Comparison of ENCODE assay signal across 28 cellular contexts in genomic region chr12:24899503-24900098, GRCh38. TPM values are rescaled to one million over a fixed set of nuclear protein-coding genes. Genes with fewer than 3 reads are reported as not detected.
A peak's percentile ranks its signal among the peaks of the same experiment; 100 is the strongest.
DNase-seq lines count a peak whose midpoint lies in the region; ATAC-seq lines count a peak whose summit lies in the region.
"Had no signal": no experiment of that assay in that cellular context is flagged by ENCODE, and none has a peak within 500 bp of the region (broad histone marks: within the 10 kb centered on the region; RNA-seq: fewer than 3 reads in every experiment).

No MANE protein-coding gene starts in this region.

- CTCF ChIA-PET in activated CD4-positive, alpha-beta T cell treated with anti-CD3 and anti-CD28 coated beads for 36 hours (lab: Charles Lee): no interaction called here

- peak overlapping the region; percentile 6 for H3K4me3 Mint-ChIP-seq in activated CD4-positive, alpha-beta T cell treated with anti-CD3 and anti-CD28 coated beads for 36 hours
- no peak overlapping the region for H3K4me3 Mint-ChIP-seq in activated T-helper 2 cell treated with anti-CD3 and anti-CD28 coated beads, Interferon-gamma antibody, Interleukin-2, Interleukin-4, amounts not matched to agents 10 μg/mL and 5 μg/mL and 100 μg/mL, durations not matched to agents 14 hours and 24 hours and 36 hours (ENCODE audit: low read depth)
- no peak overlapping the region for H3K4me3 Mint-ChIP-seq in stimulated activated naive B cell treated with anti-CD40 and anti-IgM and Interleukin-4, amounts not matched to agents 10 μg/mL and 1 μg/mL and 100 μg/mL, for 72 hours
- H3K4me3 Mint-ChIP-seq: CD4-positive, alpha-beta T cell; naive thymus-derived CD8-positive, alpha-beta T cell; stimulated activated memory B cell treated with anti-CD40 and anti-IgM and Interleukin-4, amounts not matched to agents 10 μg/mL and 1 μg/mL and 100 μg/mL, for 72 hours; T-helper 17 cell had no signal

- H3K9me3 Mint-ChIP-seq in activated CD4-positive, alpha-beta T cell treated with anti-CD3 and anti-CD28 coated beads for 36 hours (ENCODE audit: low read depth): peaks cover 4% of the 10 kb centered on the region
- no peaks in the 10 kb centered on the region for H3K9me3 Mint-ChIP-seq in activated T-helper 2 cell treated with anti-CD3 and anti-CD28 coated beads, Interferon-gamma antibody, Interleukin-2, Interleukin-4, amounts not matched to agents 10 μg/mL and 5 μg/mL and 100 μg/mL, durations not matched to agents 14 hours and 24 hours and 36 hours
- peaks cover 4% of the 10 kb centered on the region in 2 donors for H3K9me3 Mint-ChIP-seq in stimulated activated naive B cell treated with anti-CD40 and anti-IgM and Interleukin-4, amounts not matched to agents 10 μg/mL and 1 μg/mL and 100 μg/mL, for 72 hours
- H3K9me3 Mint-ChIP-seq: CD4-positive, alpha-beta T cell; naive thymus-derived CD8-positive, alpha-beta T cell had no signal

- no peak overlapping the region for H3K27ac Mint-ChIP-seq in activated CD4-positive, alpha-beta T cell treated with anti-CD3 and anti-CD28 coated beads for 36 hours
- H3K27ac Mint-ChIP-seq in activated T-helper 2 cell treated with anti-CD3 and anti-CD28 coated beads, Interferon-gamma antibody, Interleukin-2, Interleukin-4, amounts not matched to agents 10 μg/mL and 5 μg/mL and 100 μg/mL, durations not matched to agents 14 hours and 24 hours and 36 hours: peak overlapping the region; percentile 18
- peak overlapping the region; percentile 26 for H3K27ac Mint-ChIP-seq in stimulated activated naive B cell treated with anti-CD40 and anti-IgM and Interleukin-4, amounts not matched to agents 10 μg/mL and 1 μg/mL and 100 μg/mL, for 72 hours
- H3K27ac Mint-ChIP-seq: CD4-positive, alpha-beta T cell; naive thymus-derived CD8-positive, alpha-beta T cell; stimulated activated memory B cell treated with anti-CD40 and anti-IgM and Interleukin-4, amounts not matched to agents 10 μg/mL and 1 μg/mL and 100 μg/mL, for 72 hours; T-helper 17 cell had no signal

- POLR2A ChIA-PET in activated CD4-positive, alpha-beta T cell treated with anti-CD3 and anti-CD28 coated beads for 36 hours (lab: Charles Lee): no interaction called here

- ATAC-seq in activated CD4-positive, alpha-beta T cell treated with anti-CD3 and anti-CD28 coated beads for 36 hours: no peak
- no peak for ATAC-seq in stimulated activated naive B cell treated with anti-CD40 and anti-IgM and Interleukin-4, amounts not matched to agents 10 μg/mL and 1 μg/mL and 100 μg/mL, for 72 hours (replicated peaks)
- ATAC-seq in GM19023 (IDR thresholded peaks at IDR 0.05; ENCODE audit: unreplicated experiment): no peak
- ATAC-seq: naive thymus-derived CD8-positive, alpha-beta T cell; Right ventricle myocardium inferior; sciatic nerve; stimulated activated memory B cell treated with anti-CD40 and anti-IgM and Interleukin-4, amounts not matched to agents 10 μg/mL and 1 μg/mL and 100 μg/mL, for 72 hours; T-helper 17 cell had no signal

- peaks cover 11% of the 10 kb centered on the region for H3K36me3 Mint-ChIP-seq in activated CD4-positive, alpha-beta T cell treated with anti-CD3 and anti-CD28 coated beads for 36 hours (ENCODE audit: low read depth)
- peaks cover 9% of the 10 kb centered on the region for H3K36me3 Mint-ChIP-seq in activated T-helper 2 cell treated with anti-CD3 and anti-CD28 coated beads, Interferon-gamma antibody, Interleukin-2, Interleukin-4, amounts not matched to agents 10 μg/mL and 5 μg/mL and 100 μg/mL, durations not matched to agents 14 hours and 24 hours and 36 hours (ENCODE audit: low read depth)
- H3K36me3 Mint-ChIP-seq in stimulated activated naive B cell treated with anti-CD40 and anti-IgM and Interleukin-4, amounts not matched to agents 10 μg/mL and 1 μg/mL and 100 μg/mL, for 72 hours: peaks cover 2 to 12% of the 10 kb centered on the region in 2 donors
- H3K36me3 Mint-ChIP-seq: naive thymus-derived CD8-positive, alpha-beta T cell had no signal

- intact Hi-C loops in activated CD4-positive, alpha-beta T cell treated with anti-CD3 and anti-CD28 coated beads for 36 hours (cut with DNase I, micrococcal nuclease): loop anchor here (2.0 to 10.0 kb wide), 5 partner anchors 49 to 695 kb away; partner anchors contain the start of gene BCAT1 (in 2 of the 2)
- intact Hi-C loops in activated T-helper 2 cell treated with anti-CD3 and anti-CD28 coated beads, Interferon-gamma antibody, Interleukin-2, Interleukin-4, amounts not matched to agents 10 μg/mL and 5 μg/mL and 100 μg/mL, durations not matched to agents 14 hours and 24 hours and 36 hours (cut with micrococcal nuclease): loop anchor here (5.0 kb wide), 1 partner anchor 192 kb away; no protein-coding TSS in a partner anchor

- peak; percentile 43 for DNase-seq in activated CD4-positive, alpha-beta T cell treated with anti-CD3 and anti-CD28 coated beads for 36 hours
- DNase-seq in activated CD4-positive, alpha-beta T cell treated with anti-CD3 and anti-CD28 coated beads, Interleukin-2, amount 50 U/mL, for 1 hour: no peak
- DNase-seq in stimulated activated CD4-positive, alpha-beta T cell treated with anti-CD3 and anti-CD28 coated beads, Interleukin-4, amount 100 ng/mL, for 24 hours: peak; percentile 39
- no peak for DNase-seq in stimulated activated CD4-positive, alpha-beta T cell treated with anti-CD3 and anti-CD28 coated beads, Interleukin-2, amount 100 ng/mL, for 48 hours
- no peak for DNase-seq in activated T-helper 2 cell treated with anti-CD3 and anti-CD28 coated beads, Interferon-gamma antibody, Interleukin-2, Interleukin-4, amounts not matched to agents 10 μg/mL and 5 μg/mL and 100 μg/mL, durations not matched to agents 14 hours and 24 hours and 36 hours (ENCODE audit: low spot score)
- DNase-seq in stimulated activated naive B cell treated with anti-CD40 and anti-IgM and Interleukin-4, amounts not matched to agents 10 μg/mL and 1 μg/mL and 100 μg/mL, for 72 hours: no peak
- DNase-seq in NCI-H1694 treated with DMSO at 0.1 percent for 48 hours (lab: John Stamatoyannopoulos, UW): no peak
- DNase-seq: activated CD4-positive, alpha-beta T cell treated with anti-CD3 and anti-CD28 coated beads for 1 hour; CD4-positive, alpha-beta T cell; cortex of kidney; effector memory CD4-positive, alpha-beta T cell; EL; hypothalamus; Kasumi-1; lower lobe of right lung; naive thymus-derived CD8-positive, alpha-beta T cell; NCI-H1417 treated with DMSO at 0.1 percent for 48 hours; NCI-H2081; NCI-H2227 treated with DMSO at 0.1 percent for 48 hours; NCI-H69; SK-N-SH; stimulated activated CD4-positive, alpha-beta T cell treated with anti-CD3 and anti-CD28 coated beads, Interleukin-12 subunit alpha, Interleukin-12 subunit beta, amount 100 ng/mL, for 4 hours; T-helper 17 cell; testis had no signal

- H3K27me3 Mint-ChIP-seq in activated CD4-positive, alpha-beta T cell treated with anti-CD3 and anti-CD28 coated beads for 36 hours: peaks cover 36% of the 10 kb centered on the region
- peaks cover 11% of the 10 kb centered on the region for H3K27me3 Mint-ChIP-seq in activated T-helper 2 cell treated with anti-CD3 and anti-CD28 coated beads, Interferon-gamma antibody, Interleukin-2, Interleukin-4, amounts not matched to agents 10 μg/mL and 5 μg/mL and 100 μg/mL, durations not matched to agents 14 hours and 24 hours and 36 hours (ENCODE audit: low read depth)
- H3K27me3 Mint-ChIP-seq in stimulated activated naive B cell treated with anti-CD40 and anti-IgM and Interleukin-4, amounts not matched to agents 10 μg/mL and 1 μg/mL and 100 μg/mL, for 72 hours: peaks cover 17 to 20% of the 10 kb centered on the region in 2 donors
- H3K27me3 Mint-ChIP-seq: stimulated activated memory B cell treated with anti-CD40 and anti-IgM and Interleukin-4, amounts not matched to agents 10 μg/mL and 1 μg/mL and 100 μg/mL, for 72 hours had no signal

- H3K4me1 Mint-ChIP-seq in activated CD4-positive, alpha-beta T cell treated with anti-CD3 and anti-CD28 coated beads for 36 hours: peaks cover 50% of the 10 kb centered on the region
- peaks cover 36% of the 10 kb centered on the region for H3K4me1 Mint-ChIP-seq in activated T-helper 2 cell treated with anti-CD3 and anti-CD28 coated beads, Interferon-gamma antibody, Interleukin-2, Interleukin-4, amounts not matched to agents 10 μg/mL and 5 μg/mL and 100 μg/mL, durations not matched to agents 14 hours and 24 hours and 36 hours (ENCODE audit: low read depth)
- H3K4me1 Mint-ChIP-seq in stimulated activated naive B cell treated with anti-CD40 and anti-IgM and Interleukin-4, amounts not matched to agents 10 μg/mL and 1 μg/mL and 100 μg/mL, for 72 hours: peaks cover 16 to 22% of the 10 kb centered on the region in 2 donors

RNA-seq across cellular contexts. Expression of gene BCAT1, which starts 49.3 kb away (rescaled TPM):
- 10 to 100 TPM; 27.9 to 40.0 TPM for total RNA-seq in activated CD4-positive, alpha-beta T cell treated with anti-CD3 and anti-CD28 coated beads for 36 hours
- 12.7 and 12.9 TPM in 2 replicates for total RNA-seq in activated T-helper 2 cell treated with anti-CD3 and anti-CD28 coated beads, Interferon-gamma antibody, Interleukin-2, Interleukin-4, amounts not matched to agents 10 μg/mL and 5 μg/mL and 100 μg/mL, durations not matched to agents 14 hours and 24 hours and 36 hours

Comparison
In these comparisons a context has a peak if more than half of its experiments do, and no peak if none do; other contexts are left out.
1. DNase-seq: peak in activated CD4-positive, alpha-beta T cell treated with anti-CD3 and anti-CD28 coated beads for 36 hours (single experiment) and stimulated activated CD4-positive, alpha-beta T cell treated with anti-CD3 and anti-CD28 coated beads, Interleukin-4, amount 100 ng/mL, for 24 hours (single experiment); none in activated CD4-positive, alpha-beta T cell treated with anti-CD3 and anti-CD28 coated beads, Interleukin-2, amount 50 U/mL, for 1 hour (single experiment), stimulated activated CD4-positive, alpha-beta T cell treated with anti-CD3 and anti-CD28 coated beads, Interleukin-2, amount 100 ng/mL, for 48 hours (0 of 2), activated T-helper 2 cell treated with anti-CD3 and anti-CD28 coated beads, Interferon-gamma antibody, Interleukin-2, Interleukin-4, amounts not matched to agents 10 μg/mL and 5 μg/mL and 100 μg/mL, durations not matched to agents 14 hours and 24 hours and 36 hours (single experiment), stimulated activated naive B cell treated with anti-CD40 and anti-IgM and Interleukin-4, amounts not matched to agents 10 μg/mL and 1 μg/mL and 100 μg/mL, for 72 hours (single experiment) and NCI-H1694 treated with DMSO at 0.1 percent for 48 hours (single experiment).